In genomic region chr1:206472454-206472853, GRCh38 we compare ENCODE assay signal across 8 cellular contexts. TPM values are rescaled to one million over a fixed set of nuclear protein-coding genes. Genes with fewer than 3 reads are reported as not detected.
A peak's percentile ranks its signal among the peaks of the same experiment; 100 is the strongest.
DNase-seq lines count a peak whose midpoint lies in the region; ATAC-seq and TF ChIP-seq lines count a peak whose summit lies in the region.

No MANE protein-coding gene starts in this region.

- peak overlapping the region; percentile 1 for H3K9ac ChIP-seq in NT2/D1 (ENCODE audit: insufficient read length, low read depth)

- no peak overlapping the region for H3K4me3 ChIP-seq in NT2/D1 (ENCODE audit: insufficient read length, low read depth)

- peaks cover under 1% of the 10 kb centered on the region for H3K27me3 ChIP-seq in NT2/D1 (ENCODE audit: insufficient read depth, insufficient read length)

- ATAC-seq in omental fat pad (ENCODE audit: low FRiP score), result peak; percentile 60
- no peak for ATAC-seq in GM18858 (IDR thresholded peaks at IDR 0.05; ENCODE audit: unreplicated experiment)

- no peak for TF ChIP-seq CTCF in omental fat pad (IDR thresholded peaks at IDR 0.05)

- H3K36me3 ChIP-seq in NT2/D1 (ENCODE audit: insufficient read depth, insufficient read length, low read length), result peaks cover 39% of the 10 kb centered on the region

- DNase-seq in GM04504 (ENCODE audit: low read depth), result peak; percentile 26
- no peak for DNase-seq in NT2/D1 (ENCODE audit: low read depth, low spot score)
- DNase-seq in dermis blood vessel endothelial cell, result peak; percentile 44
- no peak for DNase-seq in omental fat pad (ENCODE audit: low spot score)
- no peak for DNase-seq in NCI-H1092 (lab: John Stamatoyannopoulos, UW)
- DNase-seq in Ammon's horn (ENCODE audit: low spot score), result no peak
- no peak for DNase-seq in NCI-H146 treated with DMSO at 0.1 percent for 48 hours (lab: John Stamatoyannopoulos, UW; ENCODE audit: unreplicated experiment)

- peaks cover 23% of the 10 kb centered on the region for H3K4me1 ChIP-seq in NT2/D1 (ENCODE audit: insufficient read depth, insufficient read length)

- H3K9me3 ChIP-seq in NT2/D1 (ENCODE audit: insufficient read depth, low read length), result no peaks in the 10 kb centered on the region; the same call in 1 of the 2 replicates

RNA-seq across cellular contexts. Expression of gene IKBKE, which starts 2.2 kb away (rescaled TPM):
- total RNA-seq in dermis blood vessel endothelial cell, result 23.3 and 33.9 TPM in 2 replicates
- total RNA-seq in omental fat pad, result 1 to 10 TPM; 4.3 to 8.2 (median 5.6) TPM

RNA-seq across cellular contexts. Expression of gene RASSF5, which starts 34.9 kb away (rescaled TPM):
- total RNA-seq in dermis blood vessel endothelial cell (0.33 and 0.51 TPM in 2 replicates), omental fat pad (10 to 100 TPM in 3 of 4 donors, 1 to 10 TPM in 1; 9.7 to 16.1 (median 10.8) TPM)

Comparison
In these comparisons a context has a peak if more than half of its experiments do, and no peak if none do; other contexts are left out.
1. DNase-seq: peak in GM04504 (single experiment) and dermis blood vessel endothelial cell (single experiment); none in NT2/D1 (single experiment), omental fat pad (single experiment), NCI-H1092 (single experiment), Ammon's horn (single experiment) and NCI-H146 treated with DMSO at 0.1 percent for 48 hours (single experiment).